ENCODE assay signal across 18 cellular contexts in genomic region chr12:68224613-68225285, GRCh38. TPM values are rescaled to one million over a fixed set of nuclear protein-coding genes. Genes with fewer than 3 reads are reported as not detected.
A peak's percentile ranks its signal among the peaks of the same experiment; 100 is the strongest.
DNase-seq lines count a peak whose midpoint lies in the region; ATAC-seq, FAIRE-seq and TF ChIP-seq lines count a peak whose summit lies in the region.
"Had no signal": no experiment of that assay in that cellular context is flagged by ENCODE, and none has a peak within 500 bp of the region (broad histone marks: within the 10 kb centered on the region; RNA-seq: fewer than 3 reads in every experiment).

No MANE protein-coding gene starts in this region.

- FAIRE-seq in astrocyte (lab: Jason Lieb, UNC): peak; percentile 82
- FAIRE-seq: HTR-8/SVneo had no signal

- no peak overlapping the region for H3K4me3 ChIP-seq in astrocyte (ENCODE audit: insufficient read depth, low read depth, low read length)
- no peak overlapping the region for H3K4me3 ChIP-seq in fibroblast of the aortic adventitia (ENCODE audit: low read depth, low read length)
- H3K4me3 ChIP-seq in lower lobe of right lung: no peak overlapping the region
- H3K4me3 ChIP-seq: esophagus squamous epithelium, tibial artery had no signal

- no peaks in the 10 kb centered on the region for H3K27me3 ChIP-seq in astrocyte (ENCODE audit: insufficient read depth, low read length)
- no peaks in the 10 kb centered on the region for H3K27me3 ChIP-seq in lower lobe of right lung (ENCODE audit: low read depth)
- H3K27me3 ChIP-seq: esophagus squamous epithelium, tibial artery had no signal

- intact Hi-C loops in natural killer cell (cut with micrococcal nuclease) (loop anchor here (5.0 kb wide), 1 partner anchor 523 kb away; the partner anchor contains the start of gene SLC35E3), lower lobe of right lung (cut with DNase I) (loop anchor here (10.0 kb wide), 1 partner anchor 90 kb away; no protein-coding TSS in a partner anchor)

- H2AFZ ChIP-seq in astrocyte (ENCODE audit: low read depth, low read length): no peak overlapping the region

- CTCF ChIA-PET in activated CD8-positive, alpha-beta T cell treated with anti-CD3 and anti-CD28 coated beads, Interleukin-2, amount 10 ng/mL, durations not matched to agents 7 days and 5 days (lab: Charles Lee): interaction anchor here (0.9 to 6.0 kb wide), 11 partner anchors 11 to 583 kb away, joined by 3 to 84 read pairs (median 11); partner anchors contain the start of gene MDM2

- H3K4me3 Mint-ChIP-seq in natural killer cell treated with Interleukin-12 subunit alpha and Interleukin-12 subunit beta and Interleukin-15 and Interleukin-18, amount 100 ng/mL, for 72 hours: peak overlapping the region; percentile 66
- no peak overlapping the region for H3K4me3 Mint-ChIP-seq in natural killer cell
- no peak overlapping the region for H3K4me3 Mint-ChIP-seq in astrocyte (ENCODE audit: unreplicated experiment)
- no peak overlapping the region for H3K4me3 Mint-ChIP-seq in activated CD8-positive, alpha-beta T cell treated with anti-CD3 and anti-CD28 coated beads, Interleukin-2, amount 10 ng/mL, durations not matched to agents 7 days and 5 days
- H3K4me3 Mint-ChIP-seq: activated naive CD8-positive, alpha-beta T cell treated with anti-CD3 and anti-CD28 coated beads for 36 hours; WTC11 had no signal

- H3K27ac ChIP-seq in astrocyte (ENCODE audit: low read depth, low read length): no peak overlapping the region
- no peak overlapping the region for H3K27ac ChIP-seq in lower lobe of right lung
- H3K27ac ChIP-seq: tibial artery had no signal

- ATAC-seq in natural killer cell treated with Interleukin-12 subunit alpha and Interleukin-12 subunit beta and Interleukin-15 and Interleukin-18, amount 100 ng/mL, for 72 hours: no peak
- ATAC-seq in natural killer cell (no peak), lower lobe of right lung (no peak)
- no peak for ATAC-seq in activated CD8-positive, alpha-beta T cell treated with anti-CD3 and anti-CD28 coated beads, Interleukin-2, amount 10 ng/mL, durations not matched to agents 7 days and 5 days
- ATAC-seq: sciatic nerve, WTC11 had no signal

- no peaks in the 10 kb centered on the region for H3K36me3 Mint-ChIP-seq in natural killer cell treated with Interleukin-12 subunit alpha and Interleukin-12 subunit beta and Interleukin-15 and Interleukin-18, amount 100 ng/mL, for 72 hours
- H3K36me3 Mint-ChIP-seq in natural killer cell (no peaks in the 10 kb centered on the region), astrocyte (ENCODE audit: low read depth, unreplicated experiment) (no peaks in the 10 kb centered on the region)
- no peaks in the 10 kb centered on the region for H3K36me3 Mint-ChIP-seq in activated CD8-positive, alpha-beta T cell treated with anti-CD3 and anti-CD28 coated beads, Interleukin-2, amount 10 ng/mL, durations not matched to agents 7 days and 5 days (ENCODE audit: low read depth)
- H3K36me3 Mint-ChIP-seq: activated naive CD8-positive, alpha-beta T cell treated with anti-CD3 and anti-CD28 coated beads for 36 hours; WTC11 had no signal

- POLR2A ChIA-PET in activated CD8-positive, alpha-beta T cell treated with anti-CD3 and anti-CD28 coated beads, Interleukin-2, amount 10 ng/mL, durations not matched to agents 7 days and 5 days (lab: Charles Lee): no interaction called here

- no peak overlapping the region for H3K9ac ChIP-seq in astrocyte (ENCODE audit: low read length)

- H3K27ac Mint-ChIP-seq in natural killer cell treated with Interleukin-12 subunit alpha and Interleukin-12 subunit beta and Interleukin-15 and Interleukin-18, amount 100 ng/mL, for 72 hours: peak overlapping the region; percentile 68 to 91
- H3K27ac Mint-ChIP-seq in natural killer cell: no peak overlapping the region
- H3K27ac Mint-ChIP-seq in astrocyte (ENCODE audit: unreplicated experiment): no peak overlapping the region
- no peak overlapping the region for H3K27ac Mint-ChIP-seq in activated CD8-positive, alpha-beta T cell treated with anti-CD3 and anti-CD28 coated beads, Interleukin-2, amount 10 ng/mL, durations not matched to agents 7 days and 5 days
- H3K27ac Mint-ChIP-seq: activated naive CD8-positive, alpha-beta T cell treated with anti-CD3 and anti-CD28 coated beads for 36 hours; WTC11 had no signal

- no peak for TF ChIP-seq CTCF in natural killer cell (IDR thresholded peaks at IDR 0.05)
- no peak for TF ChIP-seq CTCF in astrocyte (IDR thresholded peaks at IDR 0.05; ENCODE audit: insufficient read depth, low read depth, low read length)
- no peak for TF ChIP-seq CTCF in fibroblast of the aortic adventitia (IDR thresholded peaks at IDR 0.05; ENCODE audit: insufficient read depth, low read length)
- TF ChIP-seq CTCF in lower lobe of right lung (IDR thresholded peaks at IDR 0.05): no peak

- H3K27me3 Mint-ChIP-seq in natural killer cell treated with Interleukin-12 subunit alpha and Interleukin-12 subunit beta and Interleukin-15 and Interleukin-18, amount 100 ng/mL, for 72 hours: no peaks in the 10 kb centered on the region
- H3K27me3 Mint-ChIP-seq in natural killer cell (ENCODE audit: low read depth in 2 of 2): peaks cover 8 to 20% of the 10 kb centered on the region in 2 donors
- H3K27me3 Mint-ChIP-seq in astrocyte (ENCODE audit: low read depth, unreplicated experiment): no peaks in the 10 kb centered on the region
- H3K27me3 Mint-ChIP-seq in activated CD8-positive, alpha-beta T cell treated with anti-CD3 and anti-CD28 coated beads, Interleukin-2, amount 10 ng/mL, durations not matched to agents 7 days and 5 days (ENCODE audit: low read depth): peaks cover 7% of the 10 kb centered on the region

- H3K4me2 ChIP-seq in astrocyte (ENCODE audit: low read length): peak overlapping the region; percentile 31

- H3K9me3 Mint-ChIP-seq in natural killer cell treated with Interleukin-12 subunit alpha and Interleukin-12 subunit beta and Interleukin-15 and Interleukin-18, amount 100 ng/mL, for 72 hours: no peaks in the 10 kb centered on the region
- H3K9me3 Mint-ChIP-seq in natural killer cell (no peaks in the 10 kb centered on the region), astrocyte (ENCODE audit: unreplicated experiment) (no peaks in the 10 kb centered on the region)
- H3K9me3 Mint-ChIP-seq in activated CD8-positive, alpha-beta T cell treated with anti-CD3 and anti-CD28 coated beads, Interleukin-2, amount 10 ng/mL, durations not matched to agents 7 days and 5 days (ENCODE audit: insufficient read depth): no peaks in the 10 kb centered on the region
- H3K9me3 Mint-ChIP-seq: activated naive CD8-positive, alpha-beta T cell treated with anti-CD3 and anti-CD28 coated beads for 36 hours; WTC11 had no signal

- no peak for DNase-seq in natural killer cell treated with Interleukin-12 subunit alpha and Interleukin-12 subunit beta and Interleukin-15 and Interleukin-18, amount 100 ng/mL, for 72 hours (ENCODE audit: low spot score)
- DNase-seq in natural killer cell (no peak), astrocyte (ENCODE audit: low read depth) (peak; percentile 78), fibroblast of the aortic adventitia (ENCODE audit: low read depth) (peak; percentile 71), superior temporal gyrus (ENCODE audit: extremely low spot score) (no peak), amygdala (lab: John Stamatoyannopoulos, UW) (no peak), lower lobe of right lung (no peak)
- DNase-seq in activated CD8-positive, alpha-beta T cell treated with anti-CD3 and anti-CD28 coated beads, Interleukin-2, amount 10 ng/mL, durations not matched to agents 7 days and 5 days: no peak
- DNase-seq: activated naive CD8-positive, alpha-beta T cell treated with anti-CD3 and anti-CD28 coated beads for 36 hours; Calu3; dermis blood vessel endothelial cell; esophagus squamous epithelium; MV-4-11; tibial artery had no signal

- no peaks in the 10 kb centered on the region for H3K79me2 ChIP-seq in astrocyte (ENCODE audit: insufficient read depth, low read length)

- H3K4me1 ChIP-seq in astrocyte (ENCODE audit: insufficient read depth, low read length) (peaks cover 16% of the 10 kb centered on the region), lower lobe of right lung (no peaks in the 10 kb centered on the region)

- no peaks in the 10 kb centered on the region for H3K9me3 ChIP-seq in astrocyte (ENCODE audit: insufficient read depth, low read depth, low read length)
- H3K9me3 ChIP-seq in lower lobe of right lung: no peaks in the 10 kb centered on the region
- H3K9me3 ChIP-seq: esophagus squamous epithelium, tibial artery had no signal

- no peaks in the 10 kb centered on the region for H3K36me3 ChIP-seq in astrocyte (ENCODE audit: insufficient read depth, low read length)
- no peaks in the 10 kb centered on the region for H3K36me3 ChIP-seq in lower lobe of right lung
- H3K36me3 ChIP-seq: esophagus squamous epithelium, tibial artery had no signal

- no peaks in the 10 kb centered on the region for H4K20me1 ChIP-seq in astrocyte (ENCODE audit: insufficient read depth, low read length)

- H3K4me1 Mint-ChIP-seq in natural killer cell treated with Interleukin-12 subunit alpha and Interleukin-12 subunit beta and Interleukin-15 and Interleukin-18, amount 100 ng/mL, for 72 hours (ENCODE audit: low read depth in 2 of 2): peaks cover 43 to 54% of the 10 kb centered on the region in 2 donors
- H3K4me1 Mint-ChIP-seq in natural killer cell: peaks cover 6 to 7% of the 10 kb centered on the region in 2 donors
- H3K4me1 Mint-ChIP-seq in astrocyte (ENCODE audit: low read depth, unreplicated experiment): peaks cover 6% of the 10 kb centered on the region
- peaks cover 18% of the 10 kb centered on the region for H3K4me1 Mint-ChIP-seq in activated CD8-positive, alpha-beta T cell treated with anti-CD3 and anti-CD28 coated beads, Interleukin-2, amount 10 ng/mL, durations not matched to agents 7 days and 5 days (ENCODE audit: low read depth)

RNA-seq across cellular contexts. Expression of gene IL26, which starts 0.9 kb away (rescaled TPM):
- total RNA-seq in natural killer cell treated with Interleukin-12 subunit alpha and Interleukin-12 subunit beta and Interleukin-15 and Interleukin-18, amount 100 ng/mL, for 72 hours: 10 to 100 TPM; 10.0 to 19.1 TPM
- total RNA-seq in natural killer cell (not detected), astrocyte (not detected in 2 replicates), fibroblast of the aortic adventitia (ENCODE audit: low replicate concordance) (not detected in 2 replicates), lower lobe of right lung (not detected)
- under 1 TPM in 1 of 2 experiments, not detected in 1; 0.23 TPM for total RNA-seq in activated CD8-positive, alpha-beta T cell treated with anti-CD3 and anti-CD28 coated beads, Interleukin-2, amount 10 ng/mL, durations not matched to agents 7 days and 5 days
- total RNA-seq: Calu3, dermis blood vessel endothelial cell, lower leg skin, sciatic nerve, WTC11 had no signal

RNA-seq across cellular contexts. Expression of gene IL22, which starts 28.7 kb away (rescaled TPM):
- 1 to 10 TPM; 1.0 to 3.4 TPM for total RNA-seq in natural killer cell treated with Interleukin-12 subunit alpha and Interleukin-12 subunit beta and Interleukin-15 and Interleukin-18, amount 100 ng/mL, for 72 hours
- total RNA-seq in natural killer cell: not detected
- not detected in 2 replicates for total RNA-seq in astrocyte
- not detected in 2 replicates for total RNA-seq in fibroblast of the aortic adventitia (ENCODE audit: low replicate concordance)
- not detected for total RNA-seq in activated CD8-positive, alpha-beta T cell treated with anti-CD3 and anti-CD28 coated beads, Interleukin-2, amount 10 ng/mL, durations not matched to agents 7 days and 5 days
- total RNA-seq in lower lobe of right lung: not detected
- total RNA-seq: Calu3, dermis blood vessel endothelial cell, lower leg skin, sciatic nerve, WTC11 had no signal

Comparison
In these comparisons a context has a peak if more than half of its experiments do, and no peak if none do; other contexts are left out.
1. H3K27ac Mint-ChIP-seq: peak in natural killer cell treated with Interleukin-12 subunit alpha and Interleukin-12 subunit beta and Interleukin-15 and Interleukin-18, amount 100 ng/mL, for 72 hours (2 of 2); none in natural killer cell (0 of 2), astrocyte (single experiment) and activated CD8-positive, alpha-beta T cell treated with anti-CD3 and anti-CD28 coated beads, Interleukin-2, amount 10 ng/mL, durations not matched to agents 7 days and 5 days (single experiment).
2. RNA of gene IL26, which starts 0.9 kb away (total RNA-seq): 10.0 to 19.1 TPM in natural killer cell treated with Interleukin-12 subunit alpha and Interleukin-12 subunit beta and Interleukin-15 and Interleukin-18, amount 100 ng/mL, for 72 hours; 0.23 TPM in activated CD8-positive, alpha-beta T cell treated with anti-CD3 and anti-CD28 coated beads, Interleukin-2, amount 10 ng/mL, durations not matched to agents 7 days and 5 days, not detected in natural killer cell, not detected in astrocyte, not detected in fibroblast of the aortic adventitia and not detected in lower lobe of right lung (single experiment); every median in the first group is over 4 times any median in the second.
3. DNase-seq: peak in astrocyte (single experiment) and fibroblast of the aortic adventitia (single experiment); none in natural killer cell treated with Interleukin-12 subunit alpha and Interleukin-12 subunit beta and Interleukin-15 and Interleukin-18, amount 100 ng/mL, for 72 hours (single experiment), natural killer cell (single experiment), superior temporal gyrus (single experiment), activated CD8-positive, alpha-beta T cell treated with anti-CD3 and anti-CD28 coated beads, Interleukin-2, amount 10 ng/mL, durations not matched to agents 7 days and 5 days (single experiment), amygdala (0 of 56) and lower lobe of right lung (single experiment).